ENCODE assay signal across 33 cellular contexts in the genomic region with DNA sequence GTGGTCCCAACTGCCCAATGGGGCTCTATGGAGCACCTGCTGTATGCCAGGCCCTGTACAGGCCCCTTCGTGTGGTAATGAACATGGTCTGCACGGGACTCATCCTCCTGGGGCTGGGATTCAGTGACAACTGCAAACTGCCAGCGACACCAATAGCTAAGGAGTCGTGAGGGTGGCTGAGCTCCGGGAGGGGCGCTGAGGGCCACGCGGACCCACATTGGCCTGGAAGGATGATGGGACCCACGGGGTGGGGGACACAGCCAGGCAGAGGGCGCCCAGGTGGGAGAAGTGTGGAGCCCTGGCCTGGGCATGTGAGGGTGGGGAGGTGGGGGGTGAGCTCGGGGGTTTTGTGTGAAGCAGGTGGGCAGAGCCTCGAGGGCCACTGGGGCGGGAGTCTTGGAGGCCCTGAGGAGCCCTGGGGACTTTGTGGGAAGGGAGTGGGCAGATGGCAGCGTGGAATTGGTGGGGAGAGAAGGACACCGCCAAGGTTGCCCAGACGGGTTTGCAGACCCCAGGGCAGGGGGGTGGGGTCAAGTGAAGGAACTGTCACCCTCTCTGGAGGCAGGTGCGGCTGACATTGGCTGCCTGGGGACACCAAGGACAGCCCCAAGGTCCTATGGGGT. TPM values are rescaled to one million over a fixed set of nuclear protein-coding genes. Genes with fewer than 3 reads are reported as not detected.
"Had no signal": no experiment of that assay in that cellular context is flagged by ENCODE, and none has a peak within 500 bp of the region (broad histone marks: within the 10 kb centered on the region; RNA-seq: fewer than 3 reads in every experiment).

No MANE protein-coding gene starts in this region.

- DNase-seq: activated CD4-positive, alpha-beta memory T cell treated with anti-CD3 and anti-CD28 coated beads, Interleukin-2, amount 10 ng/mL, durations not matched to agents 7 days and 5 days; activated CD4-positive, alpha-beta T cell treated with anti-CD3 and anti-CD28 coated beads for 1 hour; activated CD4-positive, alpha-beta T cell treated with anti-CD3 and anti-CD28 coated beads for 4 hours; activated CD4-positive, alpha-beta T cell treated with anti-CD3 and anti-CD28 coated beads, Interleukin-2, amount 10 ng/mL, durations not matched to agents 7 days and 5 days; activated CD4-positive, alpha-beta T cell treated with anti-CD3 and anti-CD28 coated beads, Interleukin-2, amount 50 U/mL, for 4 hours; activated CD8-positive, alpha-beta memory T cell treated with anti-CD3 and anti-CD28 coated beads, Interleukin-2, amount 50 U/mL, for 48 hours; activated gamma-delta T cell; activated naive CD4-positive, alpha-beta T cell; activated naive CD4-positive, alpha-beta T cell treated with anti-CD3 and anti-CD28 coated beads, Interleukin-2, amount 10 ng/mL, durations not matched to agents 7 days and 5 days; activated naive CD8-positive, alpha-beta T cell treated with anti-CD3 and anti-CD28 coated beads, Interleukin-2, amount 10 ng/mL, durations not matched to agents 7 days and 5 days; activated T-cell treated with anti-CD3 and anti-CD28 coated beads for 4 hours; activated T-cell treated with anti-CD3 and anti-CD28 coated beads, Interleukin-2, amount 50 U/mL, for 24 hours; activated T-cell treated with anti-CD3 and anti-CD28 coated beads, Interleukin-2, amount 50 U/mL, for 72 hours; central memory CD4-positive, alpha-beta T cell; cerebellar nuclear complex; effector CD8-positive, alpha-beta T cell; foreskin keratinocyte; gastrocnemius medialis; glutamatergic neuron; heart left ventricle; T-helper 2 cell had no signal

- H3K27me3 ChIP-seq: ascending aorta, cardiac muscle cell, colonic mucosa had no signal

- H3K4me3 ChIP-seq: ascending aorta, breast epithelium, cardiac muscle cell, colonic mucosa, esophagus muscularis mucosa, gastrocnemius medialis, heart left ventricle had no signal

- H3K9me3 ChIP-seq: ascending aorta, breast epithelium, colonic mucosa, esophagus muscularis mucosa, gastrocnemius medialis, heart left ventricle had no signal

- H3K27ac ChIP-seq: ascending aorta, breast epithelium, cardiac muscle cell, colonic mucosa, esophagus muscularis mucosa, foreskin keratinocyte, gastrocnemius medialis, heart left ventricle had no signal

- H3K4me3 Mint-ChIP-seq: activated CD4-positive, alpha-beta memory T cell treated with anti-CD3 and anti-CD28 coated beads, Interleukin-2, amount 10 ng/mL, durations not matched to agents 7 days and 5 days; activated CD4-positive, alpha-beta T cell treated with anti-CD3 and anti-CD28 coated beads, Interleukin-2, amount 10 ng/mL, durations not matched to agents 7 days and 5 days; activated naive CD4-positive, alpha-beta T cell treated with anti-CD3 and anti-CD28 coated beads, Interleukin-2, amount 10 ng/mL, durations not matched to agents 7 days and 5 days; activated naive CD8-positive, alpha-beta T cell treated with anti-CD3 and anti-CD28 coated beads, Interleukin-2, amount 10 ng/mL, durations not matched to agents 7 days and 5 days; activated T-cell treated with anti-CD3 and anti-CD28 coated beads, Interleukin-2, amount 50 U/mL, for 24 hours; activated T-cell treated with anti-CD3 and anti-CD28 coated beads, Interleukin-2, amount 50 U/mL, for 72 hours; brain; WTC11 had no signal

- H3K36me3 ChIP-seq: ascending aorta, breast epithelium, cardiac muscle cell, colonic mucosa, esophagus muscularis mucosa, gastrocnemius medialis, heart left ventricle had no signal

- H3K4me1 Mint-ChIP-seq: activated CD4-positive, alpha-beta memory T cell treated with anti-CD3 and anti-CD28 coated beads, Interleukin-2, amount 10 ng/mL, durations not matched to agents 7 days and 5 days; activated CD4-positive, alpha-beta T cell treated with anti-CD3 and anti-CD28 coated beads, Interleukin-2, amount 10 ng/mL, durations not matched to agents 7 days and 5 days; activated naive CD4-positive, alpha-beta T cell treated with anti-CD3 and anti-CD28 coated beads, Interleukin-2, amount 10 ng/mL, durations not matched to agents 7 days and 5 days had no signal

- H3K27me3 Mint-ChIP-seq: activated CD4-positive, alpha-beta T cell treated with anti-CD3 and anti-CD28 coated beads, Interleukin-2, amount 10 ng/mL, durations not matched to agents 7 days and 5 days had no signal

- H3K9me3 Mint-ChIP-seq: activated CD4-positive, alpha-beta memory T cell treated with anti-CD3 and anti-CD28 coated beads, Interleukin-2, amount 10 ng/mL, durations not matched to agents 7 days and 5 days; activated CD4-positive, alpha-beta T cell treated with anti-CD3 and anti-CD28 coated beads, Interleukin-2, amount 10 ng/mL, durations not matched to agents 7 days and 5 days; activated naive CD4-positive, alpha-beta T cell treated with anti-CD3 and anti-CD28 coated beads, Interleukin-2, amount 10 ng/mL, durations not matched to agents 7 days and 5 days; activated naive CD4-positive, alpha-beta T cell treated with anti-CD3 and anti-CD28 coated beads, Interleukin-2, amount 50 U/mL, for 72 hours; activated naive CD8-positive, alpha-beta T cell treated with anti-CD3 and anti-CD28 coated beads, Interleukin-2, amount 10 ng/mL, durations not matched to agents 7 days and 5 days; activated T-cell treated with anti-CD3 and anti-CD28 coated beads, Interleukin-2, amount 50 U/mL, for 24 hours; activated T-cell treated with anti-CD3 and anti-CD28 coated beads, Interleukin-2, amount 50 U/mL, for 72 hours; brain; WTC11 had no signal

- H3K4me1 ChIP-seq: ascending aorta, breast epithelium, colonic mucosa, esophagus muscularis mucosa, foreskin keratinocyte, gastrocnemius medialis had no signal

- H3K36me3 Mint-ChIP-seq: activated naive CD4-positive, alpha-beta T cell treated with anti-CD3 and anti-CD28 coated beads, Interleukin-2, amount 10 ng/mL, durations not matched to agents 7 days and 5 days; activated naive CD4-positive, alpha-beta T cell treated with anti-CD3 and anti-CD28 coated beads, Interleukin-2, amount 50 U/mL, for 72 hours; activated naive CD8-positive, alpha-beta T cell treated with anti-CD3 and anti-CD28 coated beads, Interleukin-2, amount 10 ng/mL, durations not matched to agents 7 days and 5 days; brain; WTC11 had no signal

- H3K27ac Mint-ChIP-seq: activated CD4-positive, alpha-beta memory T cell treated with anti-CD3 and anti-CD28 coated beads, Interleukin-2, amount 10 ng/mL, durations not matched to agents 7 days and 5 days; activated CD4-positive, alpha-beta T cell treated with anti-CD3 and anti-CD28 coated beads, Interleukin-2, amount 10 ng/mL, durations not matched to agents 7 days and 5 days; activated naive CD4-positive, alpha-beta T cell treated with anti-CD3 and anti-CD28 coated beads, Interleukin-2, amount 10 ng/mL, durations not matched to agents 7 days and 5 days; activated naive CD4-positive, alpha-beta T cell treated with anti-CD3 and anti-CD28 coated beads, Interleukin-2, amount 50 U/mL, for 72 hours; activated naive CD8-positive, alpha-beta T cell treated with anti-CD3 and anti-CD28 coated beads, Interleukin-2, amount 10 ng/mL, durations not matched to agents 7 days and 5 days; activated T-cell treated with anti-CD3 and anti-CD28 coated beads, Interleukin-2, amount 50 U/mL, for 24 hours; activated T-cell treated with anti-CD3 and anti-CD28 coated beads, Interleukin-2, amount 50 U/mL, for 72 hours; WTC11 had no signal

RNA-seq across cellular contexts. Expression of gene GATA5, which starts 22.5 kb away (rescaled TPM):
- total RNA-seq: activated CD4-positive, alpha-beta memory T cell treated with anti-CD3 and anti-CD28 coated beads, Interleukin-2, amount 10 ng/mL, durations not matched to agents 7 days and 5 days; activated CD4-positive, alpha-beta T cell treated with anti-CD3 and anti-CD28 coated beads, Interleukin-2, amount 10 ng/mL, durations not matched to agents 7 days and 5 days; activated naive CD4-positive, alpha-beta T cell treated with anti-CD3 and anti-CD28 coated beads, Interleukin-2, amount 50 U/mL, for 72 hours; activated naive CD8-positive, alpha-beta T cell treated with anti-CD3 and anti-CD28 coated beads, Interleukin-2, amount 10 ng/mL, durations not matched to agents 7 days and 5 days; activated T-cell treated with anti-CD3 and anti-CD28 coated beads, Interleukin-2, amount 50 U/mL, for 72 hours; ascending aorta; dermis microvascular lymphatic vessel endothelial cell; endothelial cell of umbilical vein; epithelial cell of proximal tubule; foreskin keratinocyte; gastrocnemius medialis; T-helper 1 cell treated with Interleukin-12 subunit alpha and Interleukin-12 subunit beta and Interleukin-4 antibody, amounts not matched to agents 30 ng/mL and 1 ng/mL, for 36 hours had no signal

RNA-seq across cellular contexts. Expression of gene RBBP8NL, which starts 26.0 kb away (rescaled TPM):
- total RNA-seq: activated CD4-positive, alpha-beta memory T cell treated with anti-CD3 and anti-CD28 coated beads, Interleukin-2, amount 10 ng/mL, durations not matched to agents 7 days and 5 days; activated CD4-positive, alpha-beta T cell treated with anti-CD3 and anti-CD28 coated beads, Interleukin-2, amount 10 ng/mL, durations not matched to agents 7 days and 5 days; activated naive CD4-positive, alpha-beta T cell treated with anti-CD3 and anti-CD28 coated beads, Interleukin-2, amount 50 U/mL, for 72 hours; activated naive CD8-positive, alpha-beta T cell treated with anti-CD3 and anti-CD28 coated beads, Interleukin-2, amount 10 ng/mL, durations not matched to agents 7 days and 5 days; activated T-cell treated with anti-CD3 and anti-CD28 coated beads, Interleukin-2, amount 50 U/mL, for 72 hours; ascending aorta; cardiac muscle cell; dermis microvascular lymphatic vessel endothelial cell; endothelial cell of umbilical vein; esophagus muscularis mucosa; foreskin keratinocyte; gastrocnemius medialis; heart left ventricle; T-helper 1 cell treated with Interleukin-12 subunit alpha and Interleukin-12 subunit beta and Interleukin-4 antibody, amounts not matched to agents 30 ng/mL and 1 ng/mL, for 36 hours had no signal
